In the genomic region with DNA sequence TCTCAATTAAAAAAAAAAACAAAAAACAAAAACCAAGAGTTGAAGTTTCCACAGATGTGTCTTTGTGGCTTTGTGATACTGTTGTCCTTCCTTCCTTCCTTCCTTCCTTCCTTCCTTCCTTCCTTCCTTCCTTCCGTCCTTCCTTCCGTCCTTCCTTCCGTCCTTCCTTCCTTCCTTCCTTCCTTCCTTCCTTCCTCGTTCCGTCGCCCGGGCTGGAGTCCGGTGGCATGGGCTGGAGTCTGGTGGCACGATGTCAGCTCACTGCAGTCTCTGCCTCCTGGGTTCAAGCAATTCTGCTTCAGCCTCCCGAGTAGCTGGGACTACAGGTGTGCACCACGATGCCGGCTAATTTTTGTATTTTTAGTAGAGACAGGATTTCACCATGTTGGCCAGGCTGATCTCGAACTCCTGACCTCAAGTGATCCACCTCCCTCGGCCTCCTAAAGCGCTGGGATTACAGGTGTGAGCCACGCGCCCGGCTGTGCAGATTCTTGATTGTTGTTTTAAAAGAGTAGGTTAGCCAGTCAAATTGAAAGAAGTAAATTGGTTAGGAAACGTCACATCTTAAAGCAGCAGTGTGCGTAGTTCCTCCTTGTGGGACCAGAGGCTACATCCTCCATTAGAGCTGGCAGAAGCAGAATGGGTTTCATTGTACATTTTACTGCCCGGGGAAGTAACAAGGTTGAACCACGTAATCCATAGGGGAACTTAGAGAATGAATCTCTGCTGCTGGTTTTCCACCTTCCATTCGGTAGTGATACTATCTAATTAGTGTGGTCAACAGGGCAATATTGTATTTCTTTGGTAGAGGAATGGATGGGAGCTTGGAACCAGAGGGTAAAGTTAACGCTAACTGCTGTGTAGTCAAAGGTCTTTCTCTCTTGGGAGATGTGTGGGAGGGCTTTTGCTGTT, we compare ENCODE assay signal across 8 cellular contexts. TPM values are rescaled to one million over a fixed set of nuclear protein-coding genes. Genes with fewer than 3 reads are reported as not detected.
A peak's percentile ranks its signal among the peaks of the same experiment; 100 is the strongest.
DNase-seq lines count a peak whose midpoint lies in the region; ATAC-seq lines count a peak whose summit lies in the region.

No MANE protein-coding gene starts in this region.

- ATAC-seq in GM18508 (IDR thresholded peaks at IDR 0.05; ENCODE audit: insufficient read depth, unreplicated experiment) (peak; percentile 97), GM21367 (IDR thresholded peaks at IDR 0.05; ENCODE audit: unreplicated experiment) (peak; percentile 91), HG03469 (IDR thresholded peaks at IDR 0.05; ENCODE audit: unreplicated experiment) (peak; percentile 82)

- DNase-seq in mesenteric fat pad (ENCODE audit: low spot score) (peak; percentile 14), iPS-NIHi11 (ENCODE audit: low spot score) (no peak), DMS 273 (lab: John Stamatoyannopoulos, UW; ENCODE audit: unreplicated experiment) (no peak), UCSD-AML1 (lab: John Stamatoyannopoulos, UW; ENCODE audit: unreplicated experiment) (no peak)
- no peak for DNase-seq in NK-92 treated with Interleukin-12 subunit alpha and Interleukin-12 subunit beta, amount 100 ng/mL, for 24 hours (lab: John Stamatoyannopoulos, UW)

RNA-seq across cellular contexts. Expression of gene DNAJB6, which starts 20.6 kb away (rescaled TPM):
- total RNA-seq in mesenteric fat pad = 110 TPM
